ENCODE assay signal across 11 cellular contexts in genomic region chr13:49859568-49859967, GRCh38.
DNase-seq lines count a peak whose midpoint lies in the region; ATAC-seq and TF ChIP-seq lines count a peak whose summit lies in the region.
"Had no signal": no experiment of that assay in that cellular context is flagged by ENCODE, and none has a peak within 500 bp of the region (broad histone marks: within the 10 kb centered on the region; RNA-seq: fewer than 3 reads in every experiment).

No MANE protein-coding gene starts in this region.

- H3K4me3 ChIP-seq in GM23338 (no peak overlapping the region), vagina (no peak overlapping the region)

- H3K9me3 ChIP-seq in vagina, result no peaks in the 10 kb centered on the region

- H3K4me1 ChIP-seq in GM23338 (ENCODE audit: insufficient read depth) (no peaks in the 10 kb centered on the region), vagina (peaks cover 18% of the 10 kb centered on the region)

- H3K27ac Mint-ChIP-seq in GM23338, result 0 out of 2 replicates have a peak overlapping the region, but pooled peaks have one; percentile 5
- H3K27ac Mint-ChIP-seq: activated naive CD8-positive, alpha-beta T cell; stimulated activated naive CD8-positive, alpha-beta T cell treated with anti-CD3 and anti-CD28 coated beads, Interleukin-15, Interleukin-2, amounts not matched to agents 100 ng/mL and 50 ng/mL, for 24 hours had no signal

- ATAC-seq in GM23338 (no peak), GM18511 (IDR thresholded peaks at IDR 0.05; ENCODE audit: unreplicated experiment) (no peak)

- no peak for TF ChIP-seq POLR2A in vagina (IDR thresholded peaks at IDR 0.05)

- no peak for DNase-seq in GM23338 (ENCODE audit: low spot score)
- peak; percentile 56 for DNase-seq in glomerular visceral epithelial cell (ENCODE audit: extremely low spot score)
- peak; percentile 76 for DNase-seq in stromal cell of bone marrow (ENCODE audit: low read depth)
- DNase-seq in vagina (ENCODE audit: extremely low spot score in 2 of 2), result no peak
- no peak for DNase-seq in germinal center (ENCODE audit: low spot score)
- no peak for DNase-seq in SIG-M5 (lab: John Stamatoyannopoulos, UW)
- DNase-seq: activated CD4-positive, alpha-beta T cell treated with anti-CD3 and anti-CD28 coated beads, Interleukin-2, amount 50 U/mL, for 48 hours had no signal

- H3K27me3 Mint-ChIP-seq in GM23338 (ENCODE audit: insufficient read depth, low read depth, poor library complexity), result peaks cover 2% of the 10 kb centered on the region

- no peaks in the 10 kb centered on the region for H3K36me3 ChIP-seq in GM23338 (ENCODE audit: insufficient read depth)
- no peaks in the 10 kb centered on the region for H3K36me3 ChIP-seq in vagina

- H3K27me3 ChIP-seq in GM23338 (ENCODE audit: insufficient read depth) (no peaks in the 10 kb centered on the region), vagina (no peaks in the 10 kb centered on the region)

- H3F3A ChIP-seq in GM23338 (replicated peaks; ENCODE audit: low read depth), result no peaks in the 10 kb centered on the region

- no peaks in the 10 kb centered on the region for H4K20me1 ChIP-seq in GM23338 (replicated peaks; ENCODE audit: insufficient read depth)

- peaks cover 3% of the 10 kb centered on the region; the same call in 1 of the 2 replicates for H3K9me2 ChIP-seq in GM23338 (ENCODE audit: insufficient read depth)

- H3K9me3 Mint-ChIP-seq in GM23338, result peaks cover 38% of the 10 kb centered on the region

- no peak overlapping the region for H3K4me3 Mint-ChIP-seq in GM23338
- H3K4me3 Mint-ChIP-seq: activated naive CD8-positive, alpha-beta T cell; stimulated activated naive CD8-positive, alpha-beta T cell treated with anti-CD3 and anti-CD28 coated beads, Interleukin-15, Interleukin-2, amounts not matched to agents 100 ng/mL and 50 ng/mL, for 24 hours had no signal

- TF ChIP-seq CTCF in GM23338 (conservative IDR thresholded peaks at IDR 0.05; ENCODE audit: low read depth in 2 of 2) (no peak), VCaP (conservative IDR thresholded peaks at IDR 0.05) (no peak), vagina (IDR thresholded peaks at IDR 0.05) (no peak)

- peaks cover 12% of the 10 kb centered on the region for H3K36me3 Mint-ChIP-seq in GM23338 (ENCODE audit: low read depth)
- H3K36me3 Mint-ChIP-seq: activated naive CD8-positive, alpha-beta T cell had no signal

- no peaks in the 10 kb centered on the region for H3K79me2 ChIP-seq in GM23338 (replicated peaks; ENCODE audit: insufficient read depth)

- intact Hi-C loops in vagina (cut with DNase I), result no loop called here

- H3K4me2 ChIP-seq in GM23338, result no peak overlapping the region

- H3K27ac ChIP-seq in GM23338 (ENCODE audit: low read depth) (no peak overlapping the region), VCaP (peak overlapping the region; percentile 68), vagina (no peak overlapping the region)

- H2AFZ ChIP-seq in GM23338, result no peak overlapping the region

- H3K4me1 Mint-ChIP-seq in GM23338, result no peaks in the 10 kb centered on the region; the same call in 2 of the 3 replicates

TF ChIP-seq in GM23338, 12 proteins besides CTCF, POLR2A, EP300 and RAD21 (continues in another document):
- TF ChIP-seq NANOG (IDR thresholded peaks at IDR 0.05; ENCODE audit: borderline replicate concordance) (no peak), POLR2AphosphoS5 (IDR thresholded peaks at IDR 0.05; ENCODE audit: low read depth) (no peak), EZH2 (IDR thresholded peaks at IDR 0.05; ENCODE audit: low read depth, unreplicated experiment) (no peak), ETS1 (IDR thresholded peaks at IDR 0.05) (no peak), ZNF114 (CRISPR knock-in tag; IDR thresholded peaks at IDR 0.05) (no peak), CREB1 (CRISPR knock-in tag; IDR thresholded peaks at IDR 0.05; ENCODE audit: low read depth) (no peak), STAT1 (IDR thresholded peaks at IDR 0.05; ENCODE audit: unreplicated experiment) (no peak)
- TF ChIP-seq, protein P1, sequence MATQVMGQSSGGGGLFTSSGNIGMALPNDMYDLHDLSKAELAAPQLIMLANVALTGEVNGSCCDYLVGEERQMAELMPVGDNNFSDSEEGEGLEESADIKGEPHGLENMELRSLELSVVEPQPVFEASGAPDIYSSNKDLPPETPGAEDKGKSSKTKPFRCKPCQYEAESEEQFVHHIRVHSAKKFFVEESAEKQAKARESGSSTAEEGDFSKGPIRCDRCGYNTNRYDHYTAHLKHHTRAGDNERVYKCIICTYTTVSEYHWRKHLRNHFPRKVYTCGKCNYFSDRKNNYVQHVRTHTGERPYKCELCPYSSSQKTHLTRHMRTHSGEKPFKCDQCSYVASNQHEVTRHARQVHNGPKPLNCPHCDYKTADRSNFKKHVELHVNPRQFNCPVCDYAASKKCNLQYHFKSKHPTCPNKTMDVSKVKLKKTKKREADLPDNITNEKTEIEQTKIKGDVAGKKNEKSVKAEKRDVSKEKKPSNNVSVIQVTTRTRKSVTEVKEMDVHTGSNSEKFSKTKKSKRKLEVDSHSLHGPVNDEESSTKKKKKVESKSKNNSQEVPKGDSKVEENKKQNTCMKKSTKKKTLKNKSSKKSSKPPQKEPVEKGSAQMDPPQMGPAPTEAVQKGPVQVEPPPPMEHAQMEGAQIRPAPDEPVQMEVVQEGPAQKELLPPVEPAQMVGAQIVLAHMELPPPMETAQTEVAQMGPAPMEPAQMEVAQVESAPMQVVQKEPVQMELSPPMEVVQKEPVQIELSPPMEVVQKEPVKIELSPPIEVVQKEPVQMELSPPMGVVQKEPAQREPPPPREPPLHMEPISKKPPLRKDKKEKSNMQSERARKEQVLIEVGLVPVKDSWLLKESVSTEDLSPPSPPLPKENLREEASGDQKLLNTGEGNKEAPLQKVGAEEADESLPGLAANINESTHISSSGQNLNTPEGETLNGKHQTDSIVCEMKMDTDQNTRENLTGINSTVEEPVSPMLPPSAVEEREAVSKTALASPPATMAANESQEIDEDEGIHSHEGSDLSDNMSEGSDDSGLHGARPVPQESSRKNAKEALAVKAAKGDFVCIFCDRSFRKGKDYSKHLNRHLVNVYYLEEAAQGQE (IDR thresholded peaks at IDR 0.05; ENCODE audit: unreplicated experiment), result no peak

Comparison
In these comparisons a context has a peak if more than half of its experiments do, and no peak if none do; other contexts are left out.
1. DNase-seq: peak in glomerular visceral epithelial cell (single experiment) and stromal cell of bone marrow (single experiment); none in GM23338 (single experiment), vagina (0 of 2), germinal center (single experiment) and SIG-M5 (single experiment).